ENCODE assay signal across 1 cellular context in the genomic region with DNA sequence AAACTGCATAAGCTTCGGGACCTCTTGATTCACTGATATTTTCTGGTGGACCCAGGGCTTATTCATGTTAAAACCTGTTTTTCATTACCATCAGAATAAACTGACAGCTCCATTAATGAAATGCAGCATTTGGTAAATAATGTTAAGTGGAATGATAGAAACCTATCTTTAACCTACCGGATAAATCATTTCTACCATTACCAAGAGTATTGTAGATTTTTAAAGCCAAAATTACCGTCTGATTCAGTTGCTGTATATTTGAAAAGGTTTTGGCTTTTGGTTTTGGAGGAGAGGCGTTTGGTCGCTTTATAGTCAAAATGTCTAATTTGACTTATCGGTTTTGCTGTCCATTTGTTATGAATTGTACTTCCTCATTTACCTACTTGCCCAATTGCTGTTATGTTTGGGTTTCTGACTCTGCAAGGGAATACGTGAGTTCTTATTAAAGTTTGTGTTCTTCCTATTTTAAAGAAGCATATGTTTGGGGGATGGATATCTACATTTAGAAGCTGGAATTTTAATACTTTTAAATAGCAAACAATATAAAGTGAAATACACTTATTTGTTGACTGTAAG.
TF ChIP-seq lines count a peak whose summit lies in the region.

No MANE protein-coding gene starts in this region.

TF ChIP-seq in K562, 482 proteins besides CTCF, POLR2A, EP300 and RAD21 (continued from another document and continues in another):
- TF ChIP-seq ZBTB40 (IDR thresholded peaks at IDR 0.05) (no peak), ZBTB40 (CRISPR knock-in tag; IDR thresholded peaks at IDR 0.05) (no peak), NR0B1 (IDR thresholded peaks at IDR 0.05; ENCODE audit: partially characterized antibody) (no peak), HBP1 (CRISPR knock-in tag; IDR thresholded peaks at IDR 0.05) (no peak), ZBTB5 (IDR thresholded peaks at IDR 0.05) (no peak), NFXL1 (CRISPR knock-in tag; IDR thresholded peaks at IDR 0.05) (no peak), SRF (CRISPR knock-in tag; IDR thresholded peaks at IDR 0.05) (no peak), NR2C1 (IDR thresholded peaks at IDR 0.05) (no peak), NR2C1 (tag; IDR thresholded peaks at IDR 0.05) (no peak), ZNF277 (CRISPR knock-in tag; IDR thresholded peaks at IDR 0.05; ENCODE audit: borderline replicate concordance) (no peak), ZC3H11A (IDR thresholded peaks at IDR 0.05; ENCODE audit: low read depth, low read length) (no peak), PTTG1 (tag; IDR thresholded peaks at IDR 0.05; ENCODE audit: low read depth) (no peak), RBM17 (IDR thresholded peaks at IDR 0.05; ENCODE audit: borderline replicate concordance, low read depth, low read length) (no peak), SRSF3 (IDR thresholded peaks at IDR 0.05; ENCODE audit: insufficient read depth, low read length) (no peak), SPI1 (IDR thresholded peaks at IDR 0.05; ENCODE audit: borderline replicate concordance, low read depth, low read length) (peak; percentile 55; the same call in 1 of the 2 replicates), PURB (CRISPR knock-in tag; IDR thresholded peaks at IDR 0.05; ENCODE audit: low read depth) (no peak), SNAPC5 (CRISPR knock-in tag; IDR thresholded peaks at IDR 0.05) (no peak), NCOR1 (IDR thresholded peaks at IDR 0.05) (peak; percentile 19; the same call in 1 of the 2 replicates), CHD1 (IDR thresholded peaks at IDR 0.05; ENCODE audit: low read length) (peak; percentile 14), CSDE1 (IDR thresholded peaks at IDR 0.05) (0 out of 4 replicates have a peak, but pooled peaks of 1 of the 2 experiments have one; percentile 31), RBBP5 (IDR thresholded peaks at IDR 0.05; ENCODE audit: borderline replicate concordance, insufficient read depth, low read length, poor library complexity, severe bottlenecking) (peak; percentile 34), SMARCE1 (IDR thresholded peaks at IDR 0.05) (0 out of 2 replicates have a peak, but pooled peaks have one; percentile 14), RHOXF2B (CRISPR knock-in tag; conservative IDR thresholded peaks at IDR 0.05) (no peak), PHB2 (IDR thresholded peaks at IDR 0.05; ENCODE audit: low read depth) (no peak)
- TF ChIP-seq, protein P1, sequence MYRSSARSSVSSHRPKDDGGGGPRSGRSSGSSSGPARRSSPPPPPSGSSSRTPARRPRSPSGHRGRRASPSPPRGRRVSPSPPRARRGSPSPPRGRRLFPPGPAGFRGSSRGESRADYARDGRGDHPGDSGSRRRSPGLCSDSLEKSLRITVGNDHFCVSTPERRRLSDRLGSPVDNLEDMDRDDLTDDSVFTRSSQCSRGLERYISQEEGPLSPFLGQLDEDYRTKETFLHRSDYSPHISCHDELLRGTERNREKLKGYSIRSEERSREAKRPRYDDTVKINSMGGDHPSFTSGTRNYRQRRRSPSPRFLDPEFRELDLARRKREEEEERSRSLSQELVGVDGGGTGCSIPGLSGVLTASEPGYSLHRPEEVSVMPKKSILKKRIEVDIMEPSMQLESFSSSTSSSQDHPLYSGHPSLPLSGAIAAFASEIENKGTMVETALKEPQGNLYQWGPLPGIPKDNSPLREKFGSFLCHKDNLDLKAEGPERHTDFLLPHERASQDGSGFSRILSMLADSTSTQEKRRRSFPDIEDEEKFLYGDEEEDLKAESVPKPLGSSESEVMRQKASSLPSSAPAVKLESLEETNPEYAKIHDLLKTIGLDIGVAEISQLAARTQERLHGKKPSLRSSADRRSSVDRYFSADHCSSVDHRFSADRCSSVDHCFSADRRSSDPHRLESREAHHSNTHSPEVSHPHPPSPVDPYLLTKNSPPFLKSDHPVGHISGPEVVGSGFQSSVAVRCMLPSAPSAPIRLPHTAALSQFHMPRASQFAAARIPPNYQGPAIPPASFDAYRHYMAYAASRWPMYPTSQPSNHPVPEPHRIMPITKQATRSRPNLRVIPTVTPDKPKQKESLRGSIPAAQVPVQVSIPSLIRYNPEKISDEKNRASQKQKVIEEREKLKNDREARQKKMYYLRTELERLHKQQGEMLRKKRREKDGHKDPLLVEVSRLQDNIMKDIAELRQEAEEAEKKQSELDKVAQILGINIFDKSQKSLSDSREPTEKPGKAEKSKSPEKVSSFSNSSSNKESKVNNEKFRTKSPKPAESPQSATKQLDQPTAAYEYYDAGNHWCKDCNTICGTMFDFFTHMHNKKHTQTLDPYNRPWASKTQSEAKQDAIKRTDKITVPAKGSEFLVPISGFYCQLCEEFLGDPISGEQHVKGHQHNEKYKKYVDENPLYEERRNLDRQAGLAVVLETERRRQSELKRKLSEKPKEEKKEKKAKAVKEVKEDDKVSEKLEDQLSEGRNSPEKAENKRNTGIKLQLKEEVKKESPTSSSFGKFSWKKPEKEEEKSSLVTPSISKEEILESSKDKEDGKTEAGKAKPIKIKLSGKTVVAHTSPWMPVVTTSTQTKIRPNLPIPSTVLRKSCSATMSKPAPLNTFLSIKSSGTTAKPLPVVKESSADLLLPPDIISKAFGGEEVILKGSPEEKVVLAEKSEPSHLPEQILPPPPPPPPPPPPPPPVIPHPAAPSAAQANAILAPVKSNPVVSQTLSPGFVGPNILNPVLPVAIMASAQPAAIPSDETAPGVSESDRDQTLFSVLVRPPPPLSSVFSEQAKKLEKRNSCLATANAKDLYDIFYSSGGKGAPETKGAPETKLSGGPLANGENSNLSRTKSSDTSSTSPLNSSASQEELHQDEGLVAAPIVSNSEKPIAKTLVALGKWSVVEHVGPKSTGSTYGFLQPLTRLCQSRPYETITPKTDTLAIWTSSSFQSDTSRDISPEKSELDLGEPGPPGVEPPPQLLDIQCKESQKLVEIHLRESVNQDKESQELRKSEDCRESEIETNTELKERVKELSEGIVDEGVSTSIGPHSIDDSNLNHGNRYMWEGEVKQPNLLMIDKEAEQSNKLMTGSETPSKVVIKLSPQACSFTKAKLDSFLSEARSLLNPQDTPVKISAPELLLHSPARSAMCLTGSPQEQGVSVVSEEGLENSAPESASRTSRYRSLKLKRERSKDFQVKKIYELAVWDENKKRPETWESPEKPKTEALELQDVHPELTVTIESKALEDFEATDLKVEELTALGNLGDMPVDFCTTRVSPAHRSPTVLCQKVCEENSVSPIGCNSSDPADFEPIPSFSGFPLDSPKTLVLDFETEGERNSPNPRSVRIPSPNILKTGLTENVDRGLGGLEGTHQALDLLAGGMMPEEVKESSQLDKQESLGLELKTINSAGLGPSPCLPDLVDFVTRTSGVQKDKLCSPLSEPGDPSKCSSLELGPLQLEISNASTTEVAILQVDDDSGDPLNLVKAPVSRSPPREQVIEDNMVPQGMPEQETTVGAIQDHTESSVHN (IDR thresholded peaks at IDR 0.05; ENCODE audit: borderline replicate concordance in 1 of 2, low read depth in 1 of 2), result no peak
- TF ChIP-seq, protein P2, sequence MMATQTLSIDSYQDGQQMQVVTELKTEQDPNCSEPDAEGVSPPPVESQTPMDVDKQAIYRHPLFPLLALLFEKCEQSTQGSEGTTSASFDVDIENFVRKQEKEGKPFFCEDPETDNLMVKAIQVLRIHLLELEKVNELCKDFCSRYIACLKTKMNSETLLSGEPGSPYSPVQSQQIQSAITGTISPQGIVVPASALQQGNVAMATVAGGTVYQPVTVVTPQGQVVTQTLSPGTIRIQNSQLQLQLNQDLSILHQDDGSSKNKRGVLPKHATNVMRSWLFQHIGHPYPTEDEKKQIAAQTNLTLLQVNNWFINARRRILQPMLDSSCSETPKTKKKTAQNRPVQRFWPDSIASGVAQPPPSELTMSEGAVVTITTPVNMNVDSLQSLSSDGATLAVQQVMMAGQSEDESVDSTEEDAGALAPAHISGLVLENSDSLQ (IDR thresholded peaks at IDR 0.05), result peak; percentile 15; the same call in 1 of the 2 replicates
